In the genomic region with DNA sequence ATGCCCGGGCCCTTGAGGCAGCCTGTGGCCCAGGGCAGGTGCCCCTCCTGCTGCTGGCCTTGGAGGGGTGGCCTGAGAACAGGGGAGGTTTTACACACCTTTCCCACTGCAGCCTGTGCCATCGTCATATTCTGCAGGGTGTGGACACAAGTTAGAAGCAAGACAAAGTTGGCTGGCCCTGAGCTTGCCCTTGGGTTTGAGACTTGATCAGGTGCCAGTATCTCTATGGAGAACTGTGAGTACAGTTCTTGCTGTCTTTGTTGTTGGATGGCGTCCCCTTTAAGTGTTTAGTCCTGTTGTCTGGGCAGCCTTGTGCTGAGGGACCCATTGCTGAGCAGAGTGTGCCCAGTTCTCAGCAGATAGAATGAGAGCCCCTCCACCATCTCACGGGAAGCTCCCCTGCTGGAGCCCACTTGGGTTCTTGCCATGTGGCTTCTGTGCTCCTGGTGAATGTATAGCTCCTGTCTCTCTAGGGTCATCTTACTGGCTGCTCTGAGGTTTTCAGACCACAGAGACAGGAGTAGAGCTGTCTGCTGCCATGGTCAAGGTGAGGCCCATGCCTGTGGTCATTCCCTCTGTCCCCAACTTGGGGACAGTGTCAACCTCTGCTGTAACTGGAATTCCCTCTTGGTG, we compare ENCODE assay signal across 23 cellular contexts.
A peak's percentile ranks its signal among the peaks of the same experiment; 100 is the strongest.
DNase-seq lines count a peak whose midpoint lies in the region; ATAC-seq and TF ChIP-seq lines count a peak whose summit lies in the region.
"Had no signal": no experiment of that assay in that cellular context is flagged by ENCODE, and none has a peak within 500 bp of the region (broad histone marks: within the 10 kb centered on the region; RNA-seq: fewer than 3 reads in every experiment).

No MANE protein-coding gene starts in this region.

- no peaks in the 10 kb centered on the region for H3K27me3 ChIP-seq in mesenchymal stem cell (ENCODE audit: control insufficient read depth in 1 of 2, insufficient read depth in 1 of 2, low read length in 2 of 2)
- H3K27me3 ChIP-seq: body of pancreas, neutrophil had no signal

- H3K4me1 Mint-ChIP-seq in natural killer cell (peaks cover 20 to 35% of the 10 kb centered on the region in 2 donors), chondrocyte (ENCODE audit: low read depth) (peaks cover 96% of the 10 kb centered on the region)
- H3K4me1 Mint-ChIP-seq in natural killer cell treated with Interleukin-12 subunit alpha and Interleukin-12 subunit beta and Interleukin-15 and Interleukin-18, amount 100 ng/mL, for 72 hours (ENCODE audit: low read depth in 2 of 2): peaks cover 16 to 24% of the 10 kb centered on the region in 2 donors

- peak overlapping the region; percentile 45 to 67 for H3K18ac ChIP-seq in mesenchymal stem cell (ENCODE audit: low read depth in 1 of 2, low read length in 2 of 2)

- DNase-seq in natural killer cell: peak; percentile 9
- no peak for DNase-seq in natural killer cell treated with Interleukin-12 subunit alpha and Interleukin-12 subunit beta and Interleukin-15 and Interleukin-18, amount 100 ng/mL, for 72 hours (ENCODE audit: low spot score)
- no peak for DNase-seq in chondrocyte (ENCODE audit: low spot score)
- DNase-seq in mesenchymal stem cell: no peak
- DNase-seq in T-helper 1 cell: no peak
- DNase-seq in iPS-NIHi7 (ENCODE audit: extremely low spot score): no peak
- DNase-seq: activated gamma-delta T cell treated with Interleukin-2 at 50 U/mL for 16 hours; activated naive CD8-positive, alpha-beta T cell treated with anti-CD3 and anti-CD28 coated beads, Interleukin-2, amount 50 U/mL, for 24 hours; body of pancreas; endodermal cell; H7; Kasumi-1; NCI-H1092 treated with DMSO at 0.1 percent for 48 hours; NCI-H187 treated with DMSO at 0.1 percent for 48 hours; NCI-H526 treated with DMSO at 0.1 percent for 48 hours; psoas muscle; stimulated activated CD4-positive, alpha-beta T cell treated with anti-CD3 and anti-CD28 coated beads, Interleukin-1b, Interleukin-23, amount 100 ng/mL, for 48 hours had no signal

- no peaks in the 10 kb centered on the region for H3K9me3 ChIP-seq in mesenchymal stem cell (ENCODE audit: control insufficient read depth, low read length)
- H3K9me3 ChIP-seq: body of pancreas, neutrophil, psoas muscle had no signal

- 96% methylated on average over 4 of the region's 4 CpGs for WGBS in mesenchymal stem cell

- H3K36me3 Mint-ChIP-seq in natural killer cell (no peaks in the 10 kb centered on the region), chondrocyte (ENCODE audit: low read depth) (no peaks in the 10 kb centered on the region)
- no peaks in the 10 kb centered on the region for H3K36me3 Mint-ChIP-seq in natural killer cell treated with Interleukin-12 subunit alpha and Interleukin-12 subunit beta and Interleukin-15 and Interleukin-18, amount 100 ng/mL, for 72 hours
- H3K36me3 Mint-ChIP-seq: WTC11 had no signal

- peak overlapping the region; percentile 66 for H4K8ac ChIP-seq in mesenchymal stem cell (ENCODE audit: low read length)

- no peak overlapping the region for H2BK120ac ChIP-seq in mesenchymal stem cell (ENCODE audit: low read depth, low read length)

- no peak overlapping the region for H2BK15ac ChIP-seq in mesenchymal stem cell (ENCODE audit: low read depth, poor library complexity, severe bottlenecking)

- no peaks in the 10 kb centered on the region for H3K9me3 Mint-ChIP-seq in natural killer cell
- no peaks in the 10 kb centered on the region for H3K9me3 Mint-ChIP-seq in natural killer cell treated with Interleukin-12 subunit alpha and Interleukin-12 subunit beta and Interleukin-15 and Interleukin-18, amount 100 ng/mL, for 72 hours
- H3K9me3 Mint-ChIP-seq in chondrocyte (ENCODE audit: low read depth): no peaks in the 10 kb centered on the region
- H3K9me3 Mint-ChIP-seq: activated naive CD8-positive, alpha-beta T cell treated with anti-CD3 and anti-CD28 coated beads, Interleukin-2, amount 50 U/mL, for 24 hours; endodermal cell had no signal

- no peak overlapping the region for H3K4me3 ChIP-seq in mesenchymal stem cell (ENCODE audit: insufficient read depth in 1 of 2, low read depth in 1 of 2, low read length in 2 of 2)
- H3K4me3 ChIP-seq: body of pancreas, psoas muscle, skin epidermis had no signal

- peaks cover 11% of the 10 kb centered on the region for H3K4me1 ChIP-seq in mesenchymal stem cell (ENCODE audit: control insufficient read depth, insufficient read depth, low read depth, low read length)

- peak overlapping the region; percentile 47 for H4K91ac ChIP-seq in mesenchymal stem cell (ENCODE audit: low read length)

- no peak overlapping the region for H2BK5ac ChIP-seq in mesenchymal stem cell (ENCODE audit: low read depth, low read length, poor library complexity, severe bottlenecking)

- H3K79me1 ChIP-seq in mesenchymal stem cell (replicated peaks; ENCODE audit: low read length, poor library complexity, severe bottlenecking): peaks cover 35% of the 10 kb centered on the region

- H3K9ac ChIP-seq in mesenchymal stem cell (ENCODE audit: low read length): no peak overlapping the region

- H3K4me2 ChIP-seq in mesenchymal stem cell (ENCODE audit: low read length, poor library complexity, severe bottlenecking): no peak overlapping the region

- peak overlapping the region in 1 of 2 experiments; percentile 57 for H3K4ac ChIP-seq in mesenchymal stem cell (ENCODE audit: low read depth in 1 of 2, low read length in 2 of 2)

- H3K36me3 ChIP-seq in mesenchymal stem cell (ENCODE audit: control insufficient read depth in 1 of 2, insufficient read depth in 2 of 2, low read depth in 1 of 2, low read length in 2 of 2): no peaks in the 10 kb centered on the region
- H3K36me3 ChIP-seq: neutrophil had no signal

- H3K23ac ChIP-seq in mesenchymal stem cell (ENCODE audit: low read length in 2 of 2): no peak overlapping the region

- peaks cover 0 to 6% of the 10 kb centered on the region in 2 donors for H3K27me3 Mint-ChIP-seq in natural killer cell (ENCODE audit: low read depth in 2 of 2)
- H3K27me3 Mint-ChIP-seq in natural killer cell treated with Interleukin-12 subunit alpha and Interleukin-12 subunit beta and Interleukin-15 and Interleukin-18, amount 100 ng/mL, for 72 hours: peaks cover 0 to 3% of the 10 kb centered on the region in 2 donors
- no peaks in the 10 kb centered on the region for H3K27me3 Mint-ChIP-seq in chondrocyte (ENCODE audit: low read depth)
- H3K27me3 Mint-ChIP-seq: activated naive CD8-positive, alpha-beta T cell treated with anti-CD3 and anti-CD28 coated beads, Interleukin-2, amount 50 U/mL, for 24 hours had no signal

- H2AFZ ChIP-seq in mesenchymal stem cell (ENCODE audit: low read depth, low read length): no peak overlapping the region

- peak overlapping the region in 1 of 2 experiments; percentile 22 for H2BK12ac ChIP-seq in mesenchymal stem cell (ENCODE audit: low read length in 2 of 2)

- H3K27ac Mint-ChIP-seq in natural killer cell (no peak overlapping the region), chondrocyte (ENCODE audit: unreplicated experiment) (peak overlapping the region; percentile 97)
- H3K27ac Mint-ChIP-seq in natural killer cell treated with Interleukin-12 subunit alpha and Interleukin-12 subunit beta and Interleukin-15 and Interleukin-18, amount 100 ng/mL, for 72 hours: no peak overlapping the region
- H3K27ac Mint-ChIP-seq: activated naive CD8-positive, alpha-beta T cell treated with anti-CD3 and anti-CD28 coated beads, Interleukin-2, amount 50 U/mL, for 24 hours; endodermal cell; WTC11 had no signal

- no peak overlapping the region for H3K27ac ChIP-seq in mesenchymal stem cell (ENCODE audit: low read length, poor library complexity, severe bottlenecking)
- H3K27ac ChIP-seq: psoas muscle had no signal

- intact Hi-C loops in natural killer cell (cut with micrococcal nuclease): no loop called here

- no peak for TF ChIP-seq CTCF in natural killer cell (IDR thresholded peaks at IDR 0.05)
- TF ChIP-seq CTCF in chondrocyte (IDR thresholded peaks at IDR 0.05): no peak

- H2AK5ac ChIP-seq in mesenchymal stem cell (ENCODE audit: low read length, severe bottlenecking): no peak overlapping the region

- H3K4me3 Mint-ChIP-seq in natural killer cell (no peak overlapping the region), chondrocyte (ENCODE audit: unreplicated experiment) (no peak overlapping the region)
- no peak overlapping the region for H3K4me3 Mint-ChIP-seq in natural killer cell treated with Interleukin-12 subunit alpha and Interleukin-12 subunit beta and Interleukin-15 and Interleukin-18, amount 100 ng/mL, for 72 hours
- H3K4me3 Mint-ChIP-seq: activated naive CD8-positive, alpha-beta T cell treated with anti-CD3 and anti-CD28 coated beads, Interleukin-2, amount 50 U/mL, for 24 hours; CD14-positive monocyte; endodermal cell; WTC11 had no signal

- no peak overlapping the region for H3K14ac ChIP-seq in mesenchymal stem cell (ENCODE audit: low read length in 2 of 2)

- no peak for ATAC-seq in natural killer cell
- no peak for ATAC-seq in natural killer cell treated with Interleukin-12 subunit alpha and Interleukin-12 subunit beta and Interleukin-15 and Interleukin-18, amount 100 ng/mL, for 72 hours
- ATAC-seq in GM21723 (IDR thresholded peaks at IDR 0.05; ENCODE audit: unreplicated experiment): no peak
- no peak for ATAC-seq in HG02571 (IDR thresholded peaks at IDR 0.05; ENCODE audit: unreplicated experiment)
- ATAC-seq: activated naive CD8-positive, alpha-beta T cell treated with anti-CD3 and anti-CD28 coated beads, Interleukin-2, amount 50 U/mL, for 24 hours; body of pancreas; psoas muscle; WTC11 had no signal
